ENCODE assay signal across 18 cellular contexts in the genomic region with DNA sequence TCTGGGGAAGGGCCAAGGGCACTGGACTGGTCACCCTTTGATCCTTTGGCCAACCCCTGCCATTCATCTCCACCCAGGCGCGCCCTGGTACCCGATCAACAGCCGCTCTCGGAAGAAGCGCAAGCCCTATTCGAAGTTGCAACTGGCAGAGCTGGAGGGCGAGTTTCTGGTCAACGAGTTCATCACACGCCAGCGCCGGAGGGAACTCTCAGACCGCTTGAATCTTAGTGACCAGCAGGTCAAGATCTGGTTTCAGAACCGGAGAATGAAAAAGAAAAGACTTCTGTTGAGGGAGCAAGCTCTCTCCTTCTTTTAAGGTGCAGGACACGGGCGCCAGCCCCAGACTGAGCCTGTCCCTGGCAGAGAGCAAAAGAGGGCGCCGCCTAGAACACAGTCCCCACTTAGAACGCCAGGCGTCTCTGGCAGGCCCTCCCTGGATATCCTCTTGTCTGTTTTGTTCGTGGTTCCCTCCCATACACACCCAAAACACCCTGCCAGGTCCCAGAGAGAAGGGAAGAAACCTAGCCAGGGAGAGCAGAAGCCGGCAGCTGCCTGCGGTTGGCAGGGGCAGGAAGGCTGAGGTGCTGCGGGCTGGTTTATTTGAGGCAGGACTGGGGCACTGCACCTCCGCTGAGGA. TPM values are rescaled to one million over a fixed set of nuclear protein-coding genes. Genes with fewer than 3 reads are reported as not detected.
DNase-seq lines count a peak whose midpoint lies in the region; ATAC-seq and TF ChIP-seq lines count a peak whose summit lies in the region.
"Had no signal": no experiment of that assay in that cellular context is flagged by ENCODE, and none has a peak within 500 bp of the region (broad histone marks: within the 10 kb centered on the region; RNA-seq: fewer than 3 reads in every experiment).

No MANE protein-coding gene starts in this region.

- no peak overlapping the region for H2AFZ ChIP-seq in GM23338

- peak overlapping the region; percentile 68 for H3K27ac Mint-ChIP-seq in T-helper 2 cell treated with Interferon-gamma antibody and Interleukin-4, amounts not matched to agents 5 μg/mL and 100 μg/mL, for 36 hours
- no peak overlapping the region for H3K27ac Mint-ChIP-seq in GM23338
- H3K27ac Mint-ChIP-seq in WTC11, result no peak overlapping the region
- peak overlapping the region in 4 of 6 donors; percentile 78 to 97 (median 91) for H3K27ac Mint-ChIP-seq in naive B cell
- H3K27ac Mint-ChIP-seq: HFFc6 had no signal

- H3K4me1 ChIP-seq in GM23338 (ENCODE audit: insufficient read depth), result peaks cover 11% of the 10 kb centered on the region
- peaks cover 12% of the 10 kb centered on the region for H3K4me1 ChIP-seq in effector memory CD4-positive, alpha-beta T cell (ENCODE audit: control insufficient read depth, insufficient read depth, low read length, poor library complexity, severe bottlenecking)
- H3K4me1 ChIP-seq: A549, pancreas had no signal

- H3K9me3 ChIP-seq in effector memory CD4-positive, alpha-beta T cell (ENCODE audit: control insufficient read depth, low read length), result peaks cover 3% of the 10 kb centered on the region
- H3K9me3 ChIP-seq: A549, adrenal gland, pancreas, transverse colon had no signal

- peak overlapping the region; percentile 18 for H3K4me3 Mint-ChIP-seq in T-helper 2 cell treated with Interferon-gamma antibody and Interleukin-4, amounts not matched to agents 5 μg/mL and 100 μg/mL, for 36 hours
- H3K4me3 Mint-ChIP-seq in GM23338, result no peak overlapping the region; the same call in 2 of the 3 replicates
- H3K4me3 Mint-ChIP-seq in WTC11, result peak overlapping the region; percentile 33; the same call in 1 of the 2 replicates
- H3K4me3 Mint-ChIP-seq in naive B cell, result peak overlapping the region in 5 of 8 donors; percentile 30 to 69 (median 59)
- H3K4me3 Mint-ChIP-seq: HFFc6 had no signal

- no peaks in the 10 kb centered on the region for H3K9me2 ChIP-seq in GM23338 (ENCODE audit: insufficient read depth)

- H3K27me3 ChIP-seq in GM23338 (ENCODE audit: insufficient read depth), result peaks cover 100% of the 10 kb centered on the region
- peaks cover 88% of the 10 kb centered on the region for H3K27me3 ChIP-seq in effector memory CD4-positive, alpha-beta T cell (replicated peaks; ENCODE audit: control insufficient read depth, insufficient read depth, low read length, poor library complexity, severe bottlenecking)

- peaks cover 89% of the 10 kb centered on the region for H3K27me3 Mint-ChIP-seq in T-helper 2 cell treated with Interferon-gamma antibody and Interleukin-4, amounts not matched to agents 5 μg/mL and 100 μg/mL, for 36 hours (ENCODE audit: low read depth)
- peaks cover 98% of the 10 kb centered on the region for H3K27me3 Mint-ChIP-seq in GM23338 (ENCODE audit: insufficient read depth, low read depth, poor library complexity)
- peaks cover 100% of the 10 kb centered on the region for H3K27me3 Mint-ChIP-seq in WTC11 (ENCODE audit: low read depth)
- H3K27me3 Mint-ChIP-seq in naive B cell, result peaks cover 75 to 83% (median 82%) of the 10 kb centered on the region in 3 donors

- TF ChIP-seq POLR2A in GM18505 (IDR thresholded peaks at IDR 0.05; ENCODE audit: borderline replicate concordance, extremely low read depth, insufficient read depth, insufficient read length), result no peak

- peaks cover 9% of the 10 kb centered on the region for H3K4me1 Mint-ChIP-seq in T-helper 2 cell treated with Interferon-gamma antibody and Interleukin-4, amounts not matched to agents 5 μg/mL and 100 μg/mL, for 36 hours (ENCODE audit: low read depth)
- H3K4me1 Mint-ChIP-seq in GM23338, result peaks cover 24% of the 10 kb centered on the region
- peaks cover 21% of the 10 kb centered on the region for H3K4me1 Mint-ChIP-seq in WTC11
- H3K4me1 Mint-ChIP-seq in naive B cell, result peaks cover 11 to 29% (median 16%) of the 10 kb centered on the region in 3 donors

- H3F3A ChIP-seq in GM23338 (replicated peaks; ENCODE audit: low read depth), result peaks cover 51% of the 10 kb centered on the region

- H3K9me3 Mint-ChIP-seq in T-helper 2 cell treated with Interferon-gamma antibody and Interleukin-4, amounts not matched to agents 5 μg/mL and 100 μg/mL, for 36 hours, result no peaks in the 10 kb centered on the region
- H3K9me3 Mint-ChIP-seq in GM23338 (peaks cover 6% of the 10 kb centered on the region), WTC11 (no peaks in the 10 kb centered on the region), naive B cell (peaks cover 8 to 35% (median 14%) of the 10 kb centered on the region in 7 donors)
- H3K9me3 Mint-ChIP-seq: HFFc6 had no signal

- POLR2A ChIA-PET in WTC11 (lab: Charles Lee), result no interaction called here

- TF ChIP-seq CTCF in GM23338 (conservative IDR thresholded peaks at IDR 0.05; ENCODE audit: low read depth in 2 of 2) (no peak), WTC11 (IDR thresholded peaks at IDR 0.05) (no peak)

- H3K79me2 ChIP-seq in GM23338 (replicated peaks; ENCODE audit: insufficient read depth), result no peaks in the 10 kb centered on the region

- H3K27ac ChIP-seq in GM23338 (ENCODE audit: low read depth), result no peak overlapping the region
- no peak overlapping the region for H3K27ac ChIP-seq in effector memory CD4-positive, alpha-beta T cell (ENCODE audit: insufficient read depth, low read length, poor library complexity, severe bottlenecking)
- H3K27ac ChIP-seq: A549, adrenal gland, pancreas, Peyer's patch, transverse colon had no signal

- H3K4me2 ChIP-seq in GM23338, result no peak overlapping the region
- H3K4me2 ChIP-seq: A549 had no signal

- H3K4me3 ChIP-seq in GM23338, result no peak overlapping the region
- H3K4me3 ChIP-seq in effector memory CD4-positive, alpha-beta T cell (ENCODE audit: insufficient read depth, low read depth, low read length, poor library complexity, severe bottlenecking), result no peak overlapping the region
- H3K4me3 ChIP-seq: A549, adrenal gland, pancreas, Peyer's patch, transverse colon had no signal

- H3K36me3 Mint-ChIP-seq in T-helper 2 cell treated with Interferon-gamma antibody and Interleukin-4, amounts not matched to agents 5 μg/mL and 100 μg/mL, for 36 hours (ENCODE audit: low read depth), result no peaks in the 10 kb centered on the region
- H3K36me3 Mint-ChIP-seq in GM23338 (ENCODE audit: low read depth) (peaks cover 3% of the 10 kb centered on the region; the same call in 1 of the 3 replicates), WTC11 (no peaks in the 10 kb centered on the region), naive B cell (peaks cover 5 to 17% of the 10 kb centered on the region in 2 donors)

- DNase-seq in T-helper 2 cell treated with Interferon-gamma antibody and Interleukin-4, amounts not matched to agents 5 μg/mL and 100 μg/mL, for 36 hours (ENCODE audit: low spot score), result no peak
- DNase-seq in T-helper 2 cell (no peak), GM23338 (ENCODE audit: low spot score) (no peak), WTC11 (ENCODE audit: low spot score) (no peak), naive B cell (no peak), epidermal melanocyte (ENCODE audit: insufficient read length, low spot score) (no peak)
- no peak for DNase-seq in effector memory CD4-positive, alpha-beta T cell
- DNase-seq: adrenal gland, Calu3, HFFc6, mesendoderm, NCI-H1417 treated with DMSO at 0.1 percent for 48 hours, Peyer's patch, transverse colon had no signal

- peaks cover 49% of the 10 kb centered on the region for H4K20me1 ChIP-seq in GM23338 (replicated peaks; ENCODE audit: insufficient read depth)

- CTCF ChIA-PET in WTC11 (lab: Charles Lee), result interaction anchor here (0.9 to 1.1 kb wide), 2 partner anchors 10 to 13 kb away, joined by 3 read pairs; no protein-coding TSS in a partner anchor

- H3K36me3 ChIP-seq in GM23338 (ENCODE audit: insufficient read depth), result no peaks in the 10 kb centered on the region; the same call in 1 of the 2 replicates
- H3K36me3 ChIP-seq in effector memory CD4-positive, alpha-beta T cell (ENCODE audit: control insufficient read depth, insufficient read depth, low read length), result no peaks in the 10 kb centered on the region
- H3K36me3 ChIP-seq: adrenal gland, pancreas, Peyer's patch, transverse colon had no signal

- ATAC-seq in GM23338 (no peak), WTC11 (0 out of 2 replicates have a peak, but pooled peaks have one; percentile 5), naive B cell (ENCODE audit: low read depth in 2 of 2) (no peak), GM18505 (IDR thresholded peaks at IDR 0.05; ENCODE audit: unreplicated experiment) (no peak)
- ATAC-seq: pancreas had no signal

TF ChIP-seq in WTC11, 78 proteins besides CTCF, POLR2A, EP300 and RAD21:
- TF ChIP-seq MXD4 (CRISPR knock-in tag; IDR thresholded peaks at IDR 0.05; ENCODE audit: borderline replicate concordance), result no peak
- TF ChIP-seq CREB1 (CRISPR knock-in tag; IDR thresholded peaks at IDR 0.05), result no peak
- TF ChIP-seq, protein P1, sequence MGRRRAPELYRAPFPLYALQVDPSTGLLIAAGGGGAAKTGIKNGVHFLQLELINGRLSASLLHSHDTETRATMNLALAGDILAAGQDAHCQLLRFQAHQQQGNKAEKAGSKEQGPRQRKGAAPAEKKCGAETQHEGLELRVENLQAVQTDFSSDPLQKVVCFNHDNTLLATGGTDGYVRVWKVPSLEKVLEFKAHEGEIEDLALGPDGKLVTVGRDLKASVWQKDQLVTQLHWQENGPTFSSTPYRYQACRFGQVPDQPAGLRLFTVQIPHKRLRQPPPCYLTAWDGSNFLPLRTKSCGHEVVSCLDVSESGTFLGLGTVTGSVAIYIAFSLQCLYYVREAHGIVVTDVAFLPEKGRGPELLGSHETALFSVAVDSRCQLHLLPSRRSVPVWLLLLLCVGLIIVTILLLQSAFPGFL (CRISPR knock-in tag; IDR thresholded peaks at IDR 0.05; ENCODE audit: borderline replicate concordance), result no peak
- TF ChIP-seq ZNF423 (CRISPR knock-in tag; IDR thresholded peaks at IDR 0.05), result no peak
TF ChIP-seq in WTC11: peak in this region for 0.

RNA-seq across cellular contexts. Expression of a gene that starts 1.7 kb away (rescaled TPM):
- total RNA-seq in GM23338 (2014; rRNA removed; shearing (Covaris generic)), result not detected in 2 replicates
- not detected in 2 replicates for polyA plus RNA-seq in GM23338 (2016; fragmentation: Nextera tagmentation; extraction: Ambion mirVana)
- not detected in 3 replicates for total RNA-seq in WTC11 (2021)
- not detected for polyA plus RNA-seq in naive B cell (ENCODE audit: low read depth in 6 of 6)
- total RNA-seq: adrenal gland, Calu3, HFFc6, NCI-H460, pancreas, Peyer's patch, transverse colon had no signal
- polyA plus RNA-seq: A549, adrenal gland, pancreas had no signal

RNA-seq across cellular contexts. Expression of a gene that starts 16.6 kb away (rescaled TPM):
- total RNA-seq in GM23338 (2014; rRNA removed; shearing (Covaris generic)), result not detected in 2 replicates
- polyA plus RNA-seq in GM23338 (2016; fragmentation: Nextera tagmentation; extraction: Ambion mirVana), result not detected in 2 replicates
- not detected in 3 replicates for total RNA-seq in WTC11 (2021)
- not detected for polyA plus RNA-seq in naive B cell (ENCODE audit: low read depth in 6 of 6)
- total RNA-seq: adrenal gland, Calu3, pancreas, transverse colon had no signal
- polyA plus RNA-seq: adrenal gland, pancreas had no signal

RNA-seq across cellular contexts. Expression of a gene that starts 17.7 kb away (rescaled TPM):
- 0.10 TPM in 1 of 2 replicates, not detected in the other for total RNA-seq in GM23338 (2014; rRNA removed; shearing (Covaris generic))
- not detected in 2 replicates for polyA plus RNA-seq in GM23338 (2016; fragmentation: Nextera tagmentation; extraction: Ambion mirVana)
- total RNA-seq in WTC11 (2021), result 0.09 TPM in 1 of 3 replicates, not detected in the others
- polyA plus RNA-seq in naive B cell (ENCODE audit: low read depth in 6 of 6), result not detected
- total RNA-seq: Calu3, HFFc6, Peyer's patch, transverse colon had no signal
- polyA plus RNA-seq: adrenal gland, pancreas had no signal

RNA-seq across cellular contexts. Expression of a gene that starts 18.4 kb away (rescaled TPM):
- total RNA-seq in GM23338 (2014; rRNA removed; shearing (Covaris generic)), result not detected in 2 replicates
- polyA plus RNA-seq in GM23338 (2016; fragmentation: Nextera tagmentation; extraction: Ambion mirVana), result not detected in 2 replicates
- not detected in 3 replicates for total RNA-seq in WTC11 (2021)
- not detected for polyA plus RNA-seq in naive B cell (ENCODE audit: low read depth in 6 of 6)
- total RNA-seq: adrenal gland, Calu3, pancreas, transverse colon had no signal
- polyA plus RNA-seq: adrenal gland, pancreas had no signal

RNA-seq across cellular contexts. Expression of a gene that starts 28.6 kb away (rescaled TPM):
- not detected in 2 replicates for total RNA-seq in GM23338 (2014; rRNA removed; shearing (Covaris generic))
- not detected in 2 replicates for polyA plus RNA-seq in GM23338 (2016; fragmentation: Nextera tagmentation; extraction: Ambion mirVana)
- total RNA-seq in WTC11 (2021), result 0.09 TPM in 1 of 3 replicates, not detected in the others
- not detected for polyA plus RNA-seq in naive B cell (ENCODE audit: low read depth in 6 of 6)
- total RNA-seq: transverse colon had no signal

Comparison
In these comparisons a context has a peak if more than half of its experiments do, and no peak if none do; other contexts are left out.
1. H3K27ac Mint-ChIP-seq: peak in T-helper 2 cell treated with Interferon-gamma antibody and Interleukin-4, amounts not matched to agents 5 μg/mL and 100 μg/mL, for 36 hours (single experiment) and naive B cell (4 of 6); none in GM23338 (single experiment) and WTC11 (single experiment).